8 cellular contexts compared by ENCODE assay signal in genomic region chr16:54286330-54287017, GRCh38. TPM values are rescaled to one million over a fixed set of nuclear protein-coding genes. Genes with fewer than 3 reads are reported as not detected.
DNase-seq lines count a peak whose midpoint lies in the region; ATAC-seq and TF ChIP-seq lines count a peak whose summit lies in the region.

Gene IRX3 (minus strand): TSS chr16:54286787. CDS start chr16:54286050, 737 bp downstream.

- H3K36me3 Mint-ChIP-seq in activated CD4-positive, alpha-beta T cell treated with anti-CD3 and anti-CD28 coated beads, Interleukin-2, amount 10 ng/mL, durations not matched to agents 24 days and 14 days (ENCODE audit: low read depth), result peaks cover 16% of the 10 kb centered on the region
- no peaks in the 10 kb centered on the region for H3K36me3 Mint-ChIP-seq in activated CD4-positive, alpha-beta memory T cell treated with anti-CD3 and anti-CD28 coated beads for 36 hours
- peaks cover 16% of the 10 kb centered on the region for H3K36me3 Mint-ChIP-seq in neural crest cell (ENCODE audit: low read depth)

- intact Hi-C loops in activated CD4-positive, alpha-beta T cell treated with anti-CD3 and anti-CD28 coated beads, Interleukin-2, amount 10 ng/mL, durations not matched to agents 24 days and 14 days (cut with micrococcal nuclease), result loop anchor here (2.0 to 10.0 kb wide), 5 partner anchors 342 to 1228 kb away; partner anchors contain the start of genes IRX5 and IRX6
- intact Hi-C loops in activated CD4-positive, alpha-beta memory T cell treated with anti-CD3 and anti-CD28 coated beads for 36 hours (cut with micrococcal nuclease), result loop anchor here (2.0 to 10.0 kb wide), 3 partner anchors 342 to 732 kb away; no protein-coding TSS in a partner anchor

- peak within 1 kb of the TSS; percentile 86 for H3K27ac ChIP-seq in foreskin keratinocyte

- peak; percentile 73 for DNase-seq in activated CD4-positive, alpha-beta T cell treated with anti-CD3 and anti-CD28 coated beads, Interleukin-2, amount 10 ng/mL, durations not matched to agents 24 days and 14 days
- no peak for DNase-seq in activated CD4-positive, alpha-beta T cell treated with anti-CD3 and anti-CD28 coated beads for 4 hours
- peak; percentile 51 for DNase-seq in NCI-H2029 (lab: John Stamatoyannopoulos, UW)
- no peak for DNase-seq in activated CD4-positive, alpha-beta memory T cell treated with anti-CD3 and anti-CD28 coated beads for 36 hours
- peak; percentile 77 to 86 for DNase-seq in foreskin keratinocyte
- DNase-seq in neural crest cell (ENCODE audit: low read depth, low spot score), result peak; percentile 70

- H3K9me3 Mint-ChIP-seq in activated CD4-positive, alpha-beta T cell treated with anti-CD3 and anti-CD28 coated beads, Interleukin-2, amount 10 ng/mL, durations not matched to agents 24 days and 14 days, result peaks cover 10% of the 10 kb centered on the region
- H3K9me3 Mint-ChIP-seq in activated CD4-positive, alpha-beta memory T cell treated with anti-CD3 and anti-CD28 coated beads for 36 hours, result no peaks in the 10 kb centered on the region
- no peaks in the 10 kb centered on the region for H3K9me3 Mint-ChIP-seq in neural crest cell

- peaks cover 72% of the 10 kb centered on the region for H3K27me3 Mint-ChIP-seq in activated CD4-positive, alpha-beta T cell treated with anti-CD3 and anti-CD28 coated beads, Interleukin-2, amount 10 ng/mL, durations not matched to agents 24 days and 14 days
- H3K27me3 Mint-ChIP-seq in activated CD4-positive, alpha-beta memory T cell treated with anti-CD3 and anti-CD28 coated beads for 36 hours, result peaks cover 63% of the 10 kb centered on the region
- H3K27me3 Mint-ChIP-seq in neural crest cell (ENCODE audit: low read depth), result peaks cover 88% of the 10 kb centered on the region

- no peak for TF ChIP-seq CTCF in foreskin keratinocyte (conservative IDR thresholded peaks at IDR 0.05)
- no peak for TF ChIP-seq CTCF in neural crest cell (conservative IDR thresholded peaks at IDR 0.05)

- H3K4me1 Mint-ChIP-seq in activated CD4-positive, alpha-beta T cell treated with anti-CD3 and anti-CD28 coated beads, Interleukin-2, amount 10 ng/mL, durations not matched to agents 24 days and 14 days, result peaks cover 24% of the 10 kb centered on the region
- peaks cover 31% of the 10 kb centered on the region for H3K4me1 Mint-ChIP-seq in activated CD4-positive, alpha-beta memory T cell treated with anti-CD3 and anti-CD28 coated beads for 36 hours (ENCODE audit: low read depth)
- H3K4me1 Mint-ChIP-seq in neural crest cell, result peaks cover 52% of the 10 kb centered on the region

- H3K27me3 ChIP-seq in foreskin keratinocyte, result no peaks in the 10 kb centered on the region

- H3K27ac Mint-ChIP-seq in activated CD4-positive, alpha-beta T cell treated with anti-CD3 and anti-CD28 coated beads, Interleukin-2, amount 10 ng/mL, durations not matched to agents 24 days and 14 days, result peak within 1 kb of the TSS; percentile 79
- H3K27ac Mint-ChIP-seq in activated CD4-positive, alpha-beta memory T cell treated with anti-CD3 and anti-CD28 coated beads for 36 hours, result no peak within 1 kb of the TSS
- peak within 1 kb of the TSS; percentile 99 for H3K27ac Mint-ChIP-seq in neural crest cell (ENCODE audit: unreplicated experiment)

- ATAC-seq in foreskin keratinocyte, result peak; percentile 78
- no peak for ATAC-seq in GM21619 (IDR thresholded peaks at IDR 0.05; ENCODE audit: unreplicated experiment)
- no peak for ATAC-seq in GM21515 (IDR thresholded peaks at IDR 0.05; ENCODE audit: unreplicated experiment)

- CTCF ChIA-PET in activated CD4-positive, alpha-beta memory T cell treated with anti-CD3 and anti-CD28 coated beads for 36 hours (lab: Charles Lee), result no interaction called here

- POLR2A ChIA-PET in activated CD4-positive, alpha-beta memory T cell treated with anti-CD3 and anti-CD28 coated beads for 36 hours (lab: Charles Lee), result no interaction called here

- H3K4me3 Mint-ChIP-seq in activated CD4-positive, alpha-beta T cell treated with anti-CD3 and anti-CD28 coated beads, Interleukin-2, amount 10 ng/mL, durations not matched to agents 24 days and 14 days, result peak within 1 kb of the TSS; percentile 89
- H3K4me3 Mint-ChIP-seq in activated CD4-positive, alpha-beta memory T cell treated with anti-CD3 and anti-CD28 coated beads for 36 hours, result peak within 1 kb of the TSS; percentile 59
- H3K4me3 Mint-ChIP-seq in neural crest cell, result peak within 1 kb of the TSS; percentile 97

- H3K4me1 ChIP-seq in foreskin keratinocyte, result no peaks in the 10 kb centered on the region

RNA-seq across cellular contexts. Expression of gene IRX3, which starts in this region (rescaled TPM):
- total RNA-seq in activated CD4-positive, alpha-beta T cell treated with anti-CD3 and anti-CD28 coated beads, Interleukin-2, amount 10 ng/mL, durations not matched to agents 24 days and 14 days, result 0.43 and 1.4 TPM in 2 replicates
- total RNA-seq in activated CD4-positive, alpha-beta memory T cell treated with anti-CD3 and anti-CD28 coated beads for 36 hours, result under 1 TPM in 1 of 2 experiments, not detected in 1; 0.27 TPM
- 4.3 and 5.1 TPM in 2 replicates for total RNA-seq in foreskin keratinocyte
- 4.1 and 4.4 TPM in 2 replicates for polyA plus RNA-seq in foreskin keratinocyte
- 28.9 and 33.0 TPM in 2 replicates for total RNA-seq in neural crest cell

Comparison
In these comparisons a context has a peak if more than half of its experiments do, and no peak if none do; other contexts are left out.
1. DNase-seq: peak in activated CD4-positive, alpha-beta T cell treated with anti-CD3 and anti-CD28 coated beads, Interleukin-2, amount 10 ng/mL, durations not matched to agents 24 days and 14 days (single experiment), NCI-H2029 (single experiment), foreskin keratinocyte (2 of 2) and neural crest cell (single experiment); none in activated CD4-positive, alpha-beta T cell treated with anti-CD3 and anti-CD28 coated beads for 4 hours (0 of 2) and activated CD4-positive, alpha-beta memory T cell treated with anti-CD3 and anti-CD28 coated beads for 36 hours (single experiment).
2. Peak in every context shown above with its lines, with median percentiles within 50 percentile points of each other: H3K4me3 Mint-ChIP-seq.